In the genomic region with DNA sequence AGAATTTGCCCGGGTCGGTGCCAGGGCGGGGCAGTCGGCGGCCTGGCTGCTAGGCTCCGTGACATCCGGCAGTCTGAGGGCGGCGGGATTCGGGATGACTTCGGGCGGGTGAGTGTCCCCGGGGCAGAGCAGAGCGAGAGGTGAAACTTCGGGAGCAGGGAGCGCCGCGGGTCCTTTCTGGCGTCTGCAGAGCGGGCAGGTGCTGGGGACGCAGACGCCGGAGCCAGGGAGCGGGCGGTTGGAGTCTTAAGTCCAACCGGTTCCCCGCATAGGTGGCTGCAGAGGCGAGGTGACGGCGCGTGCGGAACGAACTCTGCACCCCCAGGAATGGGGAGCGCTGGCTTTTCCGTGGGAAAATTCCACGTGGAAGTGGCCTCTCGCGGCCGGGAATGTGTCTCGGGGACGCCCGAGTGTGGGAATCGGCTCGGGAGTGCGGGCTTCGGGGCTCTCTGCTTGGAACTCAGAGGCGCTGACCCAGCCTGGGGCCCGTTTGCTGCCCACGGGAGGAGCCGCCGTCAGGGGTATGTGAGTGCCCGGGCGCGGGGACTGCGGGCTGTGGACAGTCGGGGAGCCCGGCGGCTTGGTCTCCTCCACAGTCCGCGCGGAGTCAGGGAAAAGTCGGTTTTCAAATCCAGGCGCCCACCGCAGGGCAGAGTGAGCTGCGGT, we compare ENCODE assay signal across 1 cellular context.
TF ChIP-seq lines count a peak whose summit lies in the region.

A gene with protein sequence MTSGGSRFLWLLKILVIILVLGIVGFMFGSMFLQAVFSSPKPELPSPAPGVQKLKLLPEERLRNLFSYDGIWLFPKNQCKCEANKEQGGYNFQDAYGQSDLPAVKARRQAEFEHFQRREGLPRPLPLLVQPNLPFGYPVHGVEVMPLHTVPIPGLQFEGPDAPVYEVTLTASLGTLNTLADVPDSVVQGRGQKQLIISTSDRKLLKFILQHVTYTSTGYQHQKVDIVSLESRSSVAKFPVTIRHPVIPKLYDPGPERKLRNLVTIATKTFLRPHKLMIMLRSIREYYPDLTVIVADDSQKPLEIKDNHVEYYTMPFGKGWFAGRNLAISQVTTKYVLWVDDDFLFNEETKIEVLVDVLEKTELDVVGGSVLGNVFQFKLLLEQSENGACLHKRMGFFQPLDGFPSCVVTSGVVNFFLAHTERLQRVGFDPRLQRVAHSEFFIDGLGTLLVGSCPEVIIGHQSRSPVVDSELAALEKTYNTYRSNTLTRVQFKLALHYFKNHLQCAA (plus strand): TSS at position 71 of the 666 bp plus-strand sequence. CDS start 24 bp downstream, at position 95.

TF ChIP-seq in HepG2, 621 proteins besides CTCF, POLR2A, EP300 and RAD21 (continued from another document and continues in another):
- TF ChIP-seq, protein P1, sequence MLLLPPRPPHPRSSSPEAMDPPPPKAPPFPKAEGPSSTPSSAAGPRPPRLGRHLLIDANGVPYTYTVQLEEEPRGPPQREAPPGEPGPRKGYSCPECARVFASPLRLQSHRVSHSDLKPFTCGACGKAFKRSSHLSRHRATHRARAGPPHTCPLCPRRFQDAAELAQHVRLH (CRISPR knock-in tag; IDR thresholded peaks at IDR 0.05; ENCODE audit: borderline replicate concordance, low read depth) = 0 out of 2 replicates have a peak, but pooled peaks have one; percentile 37
- TF ChIP-seq ZSCAN30 (CRISPR knock-in tag; IDR thresholded peaks at IDR 0.05) (no peak), ZNF10 (CRISPR knock-in tag; IDR thresholded peaks at IDR 0.05; ENCODE audit: borderline replicate concordance, low read depth) (no peak), SUZ12 (IDR thresholded peaks at IDR 0.05; ENCODE audit: low read depth, low read length) (no peak), HOXD1 (CRISPR knock-in tag; IDR thresholded peaks at IDR 0.05) (no peak), ZMYM2 (CRISPR knock-in tag; IDR thresholded peaks at IDR 0.05) (no peak), ZKSCAN5 (CRISPR knock-in tag; IDR thresholded peaks at IDR 0.05) (no peak), PBX2 (CRISPR knock-in tag; IDR thresholded peaks at IDR 0.05) (no peak), REXO4 (CRISPR knock-in tag; IDR thresholded peaks at IDR 0.05; ENCODE audit: borderline replicate concordance) (no peak), PAWR (CRISPR knock-in tag; IDR thresholded peaks at IDR 0.05; ENCODE audit: borderline replicate concordance) (no peak), ZFP41 (CRISPR knock-in tag; IDR thresholded peaks at IDR 0.05; ENCODE audit: borderline replicate concordance) (no peak), MED13 (CRISPR knock-in tag; IDR thresholded peaks at IDR 0.05) (no peak), ZNF605 (CRISPR knock-in tag; IDR thresholded peaks at IDR 0.05) (peak; percentile 55; the same call in 1 of the 2 replicates), MLLT10 (CRISPR knock-in tag; IDR thresholded peaks at IDR 0.05) (no peak), ZNF510 (CRISPR knock-in tag; IDR thresholded peaks at IDR 0.05; ENCODE audit: low read depth) (no peak), ZNF75D (CRISPR knock-in tag; IDR thresholded peaks at IDR 0.05; ENCODE audit: borderline replicate concordance) (no peak), BCL3 (CRISPR knock-in tag; IDR thresholded peaks at IDR 0.05) (peak; percentile 34; the same call in 1 of the 2 replicates), ZNF670 (CRISPR knock-in tag; IDR thresholded peaks at IDR 0.05; ENCODE audit: borderline replicate concordance) (no peak), NR1H2 (CRISPR knock-in tag; IDR thresholded peaks at IDR 0.05; ENCODE audit: borderline replicate concordance, low read depth) (no peak), ZNF547 (CRISPR knock-in tag; IDR thresholded peaks at IDR 0.05) (peak; percentile 43; the same call in 1 of the 2 replicates), SOX5 (CRISPR knock-in tag; IDR thresholded peaks at IDR 0.05; ENCODE audit: borderline replicate concordance) (no peak), THAP8 (CRISPR knock-in tag; IDR thresholded peaks at IDR 0.05; ENCODE audit: borderline replicate concordance) (no peak), GPN1 (CRISPR knock-in tag; IDR thresholded peaks at IDR 0.05; ENCODE audit: borderline replicate concordance) (no peak), THRA (CRISPR knock-in tag; IDR thresholded peaks at IDR 0.05; ENCODE audit: borderline replicate concordance) (no peak), SRSF9 (IDR thresholded peaks at IDR 0.05; ENCODE audit: borderline replicate concordance, insufficient read depth, low read depth, low read length, poor library complexity, severe bottlenecking) (no peak), HDAC6 (IDR thresholded peaks at IDR 0.05; ENCODE audit: low read depth, low read length) (no peak), FOXA1 (IDR thresholded peaks at IDR 0.05) (no peak), FOXA1 (CRISPR knock-in tag; IDR thresholded peaks at IDR 0.05) (no peak), TEF (CRISPR knock-in tag; IDR thresholded peaks at IDR 0.05) (no peak), MZF1 (CRISPR knock-in tag; IDR thresholded peaks at IDR 0.05; ENCODE audit: borderline replicate concordance) (no peak), HMGA1 (CRISPR knock-in tag; conservative IDR thresholded peaks at IDR 0.05) (no peak), TFDP2 (CRISPR knock-in tag; IDR thresholded peaks at IDR 0.05) (no peak), ZFP91 (CRISPR knock-in tag; IDR thresholded peaks at IDR 0.05; ENCODE audit: borderline replicate concordance) (no peak; the same call in 1 of the 2 replicates), YY1 (IDR thresholded peaks at IDR 0.05; ENCODE audit: insufficient read depth, insufficient replicate concordance, low read depth, low read length) (no peak), SPEN (CRISPR knock-in tag; IDR thresholded peaks at IDR 0.05; ENCODE audit: low read depth) (no peak), TGIF2 (CRISPR knock-in tag; IDR thresholded peaks at IDR 0.05) (no peak), AFF4 (CRISPR knock-in tag; IDR thresholded peaks at IDR 0.05) (no peak), NFIC (IDR thresholded peaks at IDR 0.05; ENCODE audit: low read length) (no peak), PHF21A (CRISPR knock-in tag; IDR thresholded peaks at IDR 0.05) (no peak), HMG20A (CRISPR knock-in tag; IDR thresholded peaks at IDR 0.05; ENCODE audit: borderline replicate concordance) (no peak), ZIK1 (CRISPR knock-in tag; IDR thresholded peaks at IDR 0.05; ENCODE audit: borderline replicate concordance, low read depth) (no peak), GATAD1 (CRISPR knock-in tag; IDR thresholded peaks at IDR 0.05) (no peak), KDM3A (CRISPR knock-in tag; IDR thresholded peaks at IDR 0.05; ENCODE audit: low read depth) (0 out of 2 replicates have a peak, but pooled peaks have one; percentile 60), RBAK (CRISPR knock-in tag; IDR thresholded peaks at IDR 0.05) (no peak)
- TF ChIP-seq, protein P2, sequence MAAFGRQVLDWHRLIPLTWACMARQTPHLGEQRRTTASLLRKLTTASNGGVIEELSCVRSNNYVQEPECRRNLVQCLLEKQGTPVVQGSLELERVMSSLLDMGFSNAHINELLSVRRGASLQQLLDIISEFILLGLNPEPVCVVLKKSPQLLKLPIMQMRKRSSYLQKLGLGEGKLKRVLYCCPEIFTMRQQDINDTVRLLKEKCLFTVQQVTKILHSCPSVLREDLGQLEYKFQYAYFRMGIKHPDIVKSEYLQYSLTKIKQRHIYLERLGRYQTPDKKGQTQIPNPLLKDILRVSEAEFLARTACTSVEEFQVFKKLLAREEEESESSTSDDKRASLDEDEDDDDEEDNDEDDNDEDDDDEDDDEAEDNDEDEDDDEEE (CRISPR knock-in tag; IDR thresholded peaks at IDR 0.05) = no peak
- TF ChIP-seq, protein P3, sequence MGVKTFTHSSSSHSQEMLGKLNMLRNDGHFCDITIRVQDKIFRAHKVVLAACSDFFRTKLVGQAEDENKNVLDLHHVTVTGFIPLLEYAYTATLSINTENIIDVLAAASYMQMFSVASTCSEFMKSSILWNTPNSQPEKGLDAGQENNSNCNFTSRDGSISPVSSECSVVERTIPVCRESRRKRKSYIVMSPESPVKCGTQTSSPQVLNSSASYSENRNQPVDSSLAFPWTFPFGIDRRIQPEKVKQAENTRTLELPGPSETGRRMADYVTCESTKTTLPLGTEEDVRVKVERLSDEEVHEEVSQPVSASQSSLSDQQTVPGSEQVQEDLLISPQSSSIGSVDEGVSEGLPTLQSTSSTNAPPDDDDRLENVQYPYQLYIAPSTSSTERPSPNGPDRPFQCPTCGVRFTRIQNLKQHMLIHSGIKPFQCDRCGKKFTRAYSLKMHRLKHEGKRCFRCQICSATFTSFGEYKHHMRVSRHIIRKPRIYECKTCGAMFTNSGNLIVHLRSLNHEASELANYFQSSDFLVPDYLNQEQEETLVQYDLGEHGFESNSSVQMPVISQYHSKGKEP (CRISPR knock-in tag; IDR thresholded peaks at IDR 0.05) = no peak
